8 cellular contexts compared by ENCODE assay signal in the genomic region with DNA sequence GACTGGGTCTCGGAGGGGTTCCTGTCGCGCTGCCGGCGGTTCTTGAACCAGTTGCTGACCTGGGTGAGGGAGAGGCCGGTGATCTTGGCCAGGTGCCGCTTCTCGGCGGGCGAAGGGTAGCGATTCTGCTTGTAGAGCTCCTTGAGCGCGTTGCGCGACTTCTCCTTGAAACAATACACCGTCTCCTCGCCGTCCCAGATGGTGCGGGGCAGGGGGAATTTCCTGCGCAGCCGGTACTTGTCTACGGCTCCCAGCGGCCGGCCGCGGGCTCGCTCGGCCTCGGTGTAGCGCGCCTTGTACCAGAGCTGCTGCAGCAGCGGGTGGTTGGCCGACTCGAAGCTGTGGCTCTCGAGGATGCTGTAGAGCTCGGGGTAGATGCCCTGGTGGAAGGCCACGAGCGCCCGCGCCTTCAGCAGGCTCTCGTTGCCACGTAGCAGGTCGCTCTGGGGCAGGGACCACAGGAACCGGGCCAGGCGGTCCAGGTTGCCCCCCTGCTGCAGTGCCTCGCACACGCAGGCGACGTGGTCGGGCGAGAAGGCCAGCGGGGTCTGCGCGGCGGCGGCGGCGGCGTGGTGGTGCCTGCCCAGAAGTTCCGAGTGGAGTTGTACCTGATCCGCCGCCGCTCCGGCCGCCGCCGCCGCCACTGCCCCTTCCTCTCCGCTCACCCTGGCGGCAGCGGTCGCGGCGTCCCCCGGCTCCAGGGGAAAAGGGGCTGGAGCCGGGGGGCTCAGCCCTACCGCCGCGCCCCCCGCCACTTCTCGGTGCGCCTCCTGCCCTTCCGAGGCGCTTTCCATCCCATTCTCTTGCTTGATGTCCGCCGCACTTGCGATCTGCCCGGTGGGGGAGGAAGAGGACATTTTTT. TPM values are rescaled to one million over a fixed set of nuclear protein-coding genes. Genes with fewer than 3 reads are reported as not detected.
DNase-seq lines count a peak whose midpoint lies in the region; ATAC-seq and TF ChIP-seq lines count a peak whose summit lies in the region.

No MANE protein-coding gene starts in this region.

- DNase-seq in Daoy (ENCODE audit: low read depth) (peak; percentile 70), H4 (ENCODE audit: low spot score) (peak; percentile 23), NCI-H2029 treated with DMSO at 0.1 percent for 48 hours (lab: John Stamatoyannopoulos, UW) (peak; percentile 73), activated T-cell treated with anti-CD3 and anti-CD28 coated beads for 48 hours (ENCODE audit: low read depth) (peak; percentile 37), fibroblast of peridontal ligament (ENCODE audit: extremely low read depth) (peak; percentile 46), nephron progenitor cell (peak; percentile 64), cortex of kidney (lab: John Stamatoyannopoulos, UW) (no peak)

- H3K27ac Mint-ChIP-seq in nephron progenitor cell, result peak overlapping the region; percentile 99

- TF ChIP-seq CTCF in nephron progenitor cell (IDR thresholded peaks at IDR 0.05), result no peak

- H3K36me3 Mint-ChIP-seq in nephron progenitor cell (ENCODE audit: low read depth), result peaks cover 42% of the 10 kb centered on the region

- no peak for ATAC-seq in GM21360 (IDR thresholded peaks at IDR 0.05; ENCODE audit: unreplicated experiment)

- H3K9me3 Mint-ChIP-seq in nephron progenitor cell, result peaks cover 25% of the 10 kb centered on the region

- no peaks in the 10 kb centered on the region for H3K27me3 Mint-ChIP-seq in nephron progenitor cell (ENCODE audit: low read depth, poor library complexity)

- H3K4me1 Mint-ChIP-seq in nephron progenitor cell, result peaks cover 44% of the 10 kb centered on the region

- H3K4me3 Mint-ChIP-seq in nephron progenitor cell, result peak overlapping the region; percentile 96

RNA-seq across cellular contexts. Expression of a gene that starts 0.7 kb away (rescaled TPM):
- 13.9 and 20.6 TPM in 2 replicates for total RNA-seq in Daoy (2014; rRNA removed; shearing (Covaris generic))
- 8.3 and 12.6 TPM in 2 replicates for total RNA-seq in H4 (2014; rRNA removed; shearing (Covaris generic))

RNA-seq across cellular contexts. Expression of a gene that starts 11.1 kb away (rescaled TPM):
- 91.6 and 111 TPM in 2 replicates for total RNA-seq in Daoy (2014; rRNA removed; shearing (Covaris generic))
- 65.5 and 76.7 TPM in 2 replicates for total RNA-seq in H4 (2014; rRNA removed; shearing (Covaris generic))
